ENCODE assay signal across 8 cellular contexts in the genomic region with DNA sequence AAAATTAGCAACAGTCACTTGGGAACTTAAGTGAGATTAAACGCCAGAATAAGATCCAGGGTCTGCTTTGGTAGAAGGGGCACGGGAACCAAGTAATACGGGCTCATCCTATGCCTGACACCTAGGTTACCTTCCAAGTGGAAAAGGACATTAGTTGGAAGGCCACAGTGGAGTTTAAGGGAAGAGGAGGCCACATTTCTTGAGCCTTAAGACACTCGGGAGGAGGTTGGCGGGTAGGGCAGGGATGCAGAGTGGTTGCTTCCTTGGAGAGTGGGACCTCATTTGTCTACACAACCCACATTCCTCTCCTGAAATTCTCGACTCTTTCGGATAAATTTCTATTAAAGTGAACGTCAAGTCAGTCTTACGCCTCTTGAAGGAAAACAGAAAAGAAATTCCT. TPM values are rescaled to one million over a fixed set of nuclear protein-coding genes. Genes with fewer than 3 reads are reported as not detected.
DNase-seq lines count a peak whose midpoint lies in the region; ATAC-seq and TF ChIP-seq lines count a peak whose summit lies in the region.

No MANE protein-coding gene starts in this region.

- H3K27ac ChIP-seq in A673 (ENCODE audit: low read depth, low read length, poor library complexity, severe bottlenecking) = no peak overlapping the region
- H3K27ac ChIP-seq in MM.1S (ENCODE audit: low read length) = no peak overlapping the region

- DNase-seq in A673 (ENCODE audit: low spot score) = no peak
- DNase-seq in MM.1S = no peak
- no peak for DNase-seq in effector memory CD8-positive, alpha-beta T cell
- no peak for DNase-seq in ecto neural progenitor cell (ENCODE audit: low spot score)
- no peak for DNase-seq in stimulated activated CD4-positive, alpha-beta T cell treated with anti-CD3 and anti-CD28 coated beads, Interleukin-12 subunit alpha, Interleukin-12 subunit beta, amount 100 ng/mL, for 4 hours

- no peaks in the 10 kb centered on the region for H3K36me3 ChIP-seq in A673 (ENCODE audit: insufficient read depth, low read length, poor library complexity, severe bottlenecking)
- no peaks in the 10 kb centered on the region for H3K36me3 ChIP-seq in MM.1S (replicated peaks; ENCODE audit: insufficient read depth, low read length)

- H3K36me3 Mint-ChIP-seq in effector memory CD8-positive, alpha-beta T cell (ENCODE audit: insufficient read depth) = peaks cover 3% of the 10 kb centered on the region
- no peaks in the 10 kb centered on the region for H3K36me3 Mint-ChIP-seq in nephron (ENCODE audit: low read depth)

- H3K4me3 ChIP-seq in A673 (ENCODE audit: low read depth, low read length, poor library complexity, severe bottlenecking) = peak overlapping the region; percentile 39
- H3K4me3 ChIP-seq in MM.1S (ENCODE audit: low read length) = peak overlapping the region; percentile 41

- CTCF ChIA-PET in A673 (lab: Charles Lee) = no interaction called here

- no peaks in the 10 kb centered on the region for H3F3A ChIP-seq in MM.1S (ENCODE audit: insufficient read depth, low read length)

- BruUV-seq in A673 (replicated peaks; lab: Mats Ljungman, UMichigan) = no TSS peak

- H2AFZ ChIP-seq in MM.1S (ENCODE audit: low read length) = peak overlapping the region; percentile 23; the same call in 1 of the 2 replicates

- H3K27me3 Mint-ChIP-seq in effector memory CD8-positive, alpha-beta T cell = peaks cover 12 to 14% of the 10 kb centered on the region in 2 donors
- no peaks in the 10 kb centered on the region for H3K27me3 Mint-ChIP-seq in nephron (ENCODE audit: low read depth)

- no peak overlapping the region for H3K9ac ChIP-seq in MM.1S (ENCODE audit: low read length)

- no peak for ATAC-seq in effector memory CD8-positive, alpha-beta T cell (replicated peaks)
- ATAC-seq in GM18870 (IDR thresholded peaks at IDR 0.05; ENCODE audit: unreplicated experiment) (no peak), HG02763 (IDR thresholded peaks at IDR 0.05; ENCODE audit: unreplicated experiment) (no peak)

- no peaks in the 10 kb centered on the region for H3K79me2 ChIP-seq in MM.1S (ENCODE audit: low read length)

- no peaks in the 10 kb centered on the region for H4K20me1 ChIP-seq in MM.1S (ENCODE audit: insufficient read depth, low read length)

- H3K4me3 Mint-ChIP-seq in effector memory CD8-positive, alpha-beta T cell = peak overlapping the region; percentile 75 to 78
- peak overlapping the region; percentile 74 to 83 (median 78) for H3K4me3 Mint-ChIP-seq in nephron

- H3K4me1 Mint-ChIP-seq in effector memory CD8-positive, alpha-beta T cell (ENCODE audit: low read depth in 2 of 2) = peaks cover 9 to 16% of the 10 kb centered on the region in 2 donors
- H3K4me1 Mint-ChIP-seq in nephron = no peaks in the 10 kb centered on the region

- peaks cover 3% of the 10 kb centered on the region for H3K4me1 ChIP-seq in A673 (ENCODE audit: insufficient read depth, low read length, poor library complexity, severe bottlenecking)
- H3K4me1 ChIP-seq in MM.1S (ENCODE audit: low read length) = no peaks in the 10 kb centered on the region

- intact Hi-C loops in A673 (cut with micrococcal nuclease; ENCODE audit: unreplicated experiment) = no loop called here

- TF ChIP-seq CTCF in A673 (conservative IDR thresholded peaks at IDR 0.05; ENCODE audit: low read depth, low read length) = no peak
- TF ChIP-seq CTCF in MM.1S (IDR thresholded peaks at IDR 0.05; ENCODE audit: low read length) = no peak
- no peak for TF ChIP-seq CTCF in nephron (IDR thresholded peaks at IDR 0.05; ENCODE audit: unreplicated experiment in 3 of 3)

- H3K27ac Mint-ChIP-seq in effector memory CD8-positive, alpha-beta T cell = peak overlapping the region; percentile 87 to 90
- no peak overlapping the region for H3K27ac Mint-ChIP-seq in nephron

- H3K4me2 ChIP-seq in MM.1S (ENCODE audit: low read depth, low read length) = peak overlapping the region; percentile 58

- H3K27me3 ChIP-seq in A673 (replicated peaks; ENCODE audit: insufficient read depth, low read depth, low read length, poor library complexity) = peaks cover 14% of the 10 kb centered on the region
- no peaks in the 10 kb centered on the region for H3K27me3 ChIP-seq in MM.1S (replicated peaks; ENCODE audit: insufficient read depth, low read length)

- H3K9me3 ChIP-seq in A673 (ENCODE audit: low read depth, low read length, poor library complexity, severe bottlenecking) (no peaks in the 10 kb centered on the region), MM.1S (replicated peaks; ENCODE audit: insufficient read depth, low read length) (no peaks in the 10 kb centered on the region)

- POLR2A ChIA-PET in A673 (lab: Charles Lee; ENCODE audit: low non-redundant PET) = no interaction called here

- H3K9me3 Mint-ChIP-seq in effector memory CD8-positive, alpha-beta T cell = no peaks in the 10 kb centered on the region
- peaks cover 13% of the 10 kb centered on the region for H3K9me3 Mint-ChIP-seq in nephron

- no peaks in the 10 kb centered on the region for H3K9me2 ChIP-seq in MM.1S (replicated peaks; ENCODE audit: insufficient read depth, low read length)

RNA-seq across cellular contexts. Expression of a gene that starts 0.5 kb away (rescaled TPM):
- total RNA-seq in A673 (2021) = not detected in 2 replicates

RNA-seq across cellular contexts. Expression of a gene that starts 56.7 kb away (rescaled TPM):
- 88.1 and 97.7 TPM in 2 replicates for total RNA-seq in A673 (2021)

Comparison
In these comparisons a context has a peak if more than half of its experiments do, and no peak if none do; other contexts are left out.
1. H3K27ac Mint-ChIP-seq: peak in effector memory CD8-positive, alpha-beta T cell (2 of 2); none in nephron (0 of 3).